ENCODE assay signal across 9 cellular contexts in genomic region chr11:127003260-127003981, GRCh38. TPM values are rescaled to one million over a fixed set of nuclear protein-coding genes. Genes with fewer than 3 reads are reported as not detected.
DNase-seq lines count a peak whose midpoint lies in the region; FAIRE-seq and TF ChIP-seq lines count a peak whose summit lies in the region.
"Had no signal": no experiment of that assay in that cellular context is flagged by ENCODE, and none has a peak within 500 bp of the region (broad histone marks: within the 10 kb centered on the region; RNA-seq: fewer than 3 reads in every experiment).

No MANE protein-coding gene starts in this region.

- H3K4me2 ChIP-seq in H1 (ENCODE audit: insufficient read depth in 1 of 2, low read depth in 2 of 2, low read length in 2 of 2) = peak overlapping the region; percentile 68 to 79

- peaks cover 32 to 60% (median 49%) of the 10 kb centered on the region in 4 experiments for H3K27me3 ChIP-seq in H1 (replicated peaks in 1 of 4; ENCODE audit: control insufficient read depth in 3 of 4, extremely low read depth in 1 of 4, insufficient read depth in 3 of 4, low read length in 3 of 4)

- DNase-seq in NCI-H2107 treated with DMSO at 0.1 percent for 48 hours (lab: John Stamatoyannopoulos, UW; ENCODE audit: unreplicated experiment) = peak; percentile 39
- DNase-seq in NCI-H2107 (lab: John Stamatoyannopoulos, UW) = no peak
- peak; percentile 79 for DNase-seq in NCI-H2227 (lab: John Stamatoyannopoulos, UW; ENCODE audit: unreplicated experiment)
- DNase-seq in H1 (ENCODE audit: low read depth in 1 of 2, low spot score in 2 of 2) = peak in 1 of 2 experiments; percentile 84
- DNase-seq in myocyte (ENCODE audit: low read depth) = peak; percentile 33
- no peak for DNase-seq in stimulated activated naive CD4-positive, alpha-beta T cell treated with Interleukin-2 at 50 U/mL for 16 hours (lab: John Stamatoyannopoulos, UW)
- DNase-seq in MV-4-11 (lab: John Stamatoyannopoulos, UW) = no peak
- no peak for DNase-seq in stimulated activated CD4-positive, alpha-beta T cell treated with anti-CD3 and anti-CD28 coated beads, Interleukin-1b, Interleukin-23, amount 100 ng/mL, for 48 hours
- DNase-seq: CD4-positive, CD25-positive, alpha-beta regulatory T cell had no signal

- H4K5ac ChIP-seq in H1 (ENCODE audit: insufficient read length, low read depth, low read length) = peak overlapping the region; percentile 3

- no peaks in the 10 kb centered on the region for H4K20me1 ChIP-seq in H1 (replicated peaks in 1 of 2; ENCODE audit: control insufficient read depth in 1 of 2, insufficient read depth in 2 of 2, low read length in 2 of 2)

- WGBS in H1 (ENCODE audit: extremely low coverage in 1 of 2, insufficient coverage in 1 of 2, insufficient read length in 1 of 2, insufficient replicate concordance in 2 of 2, low coverage in 1 of 2, low lambda C conversion rate in 2 of 2, missing lambda C conversion rate in 1 of 2), 2 experiments = 0% methylated on average over 35 of the region's 62 CpGs; no CpG with 5 or more reads in 1 of the 2 experiments

- H2BK15ac ChIP-seq in H1 (ENCODE audit: low read length) = no peak overlapping the region

- no peak overlapping the region for H3K14ac ChIP-seq in H1 (ENCODE audit: insufficient read length)

- FAIRE-seq in H1 (lab: Jason Lieb, UNC) = no peak

- H3K23me2 ChIP-seq in H1 (ENCODE audit: low read depth, low read length) = peaks cover 9% of the 10 kb centered on the region; the same call in 1 of the 2 replicates

- peak overlapping the region; percentile 46 to 74 (median 62) for H3K4me3 ChIP-seq in H1 (ENCODE audit: extremely low read depth in 1 of 4, insufficient read depth in 2 of 4, low read depth in 3 of 4, low read length in 4 of 4)

- TF ChIP-seq CTCF in H1 (IDR thresholded peaks at IDR 0.05; ENCODE audit: control extremely low read depth in 1 of 3, insufficient read depth in 1 of 3, low read depth in 1 of 3, low read length in 3 of 3) = peak; percentile 51 to 67 (median 51)

- H2BK12ac ChIP-seq in H1 (ENCODE audit: low read depth, low read length) = peak overlapping the region; percentile 35; the same call in 1 of the 2 replicates

- no peak overlapping the region for H3K27ac ChIP-seq in H1 (ENCODE audit: low read depth, low read length)

- no peak overlapping the region for H3K23ac ChIP-seq in H1 (ENCODE audit: insufficient read length)

- no peak overlapping the region for H2BK20ac ChIP-seq in H1 (ENCODE audit: low read length)

- TF ChIP-seq POLR2A in H1 (IDR thresholded peaks at IDR 0.05; ENCODE audit: control extremely low read depth in 1 of 2, low read depth in 2 of 2, low read length in 2 of 2) = no peak

- peaks cover 3 to 11% (median 8%) of the 10 kb centered on the region in 4 experiments; a peak in 6 of 7 replicates for H3K4me1 ChIP-seq in H1 (replicated peaks in 1 of 4; ENCODE audit: control insufficient read depth in 3 of 4, insufficient read depth in 4 of 4, low read length in 3 of 4)

- POLR2A ChIA-PET in H1 (lab: Charles Lee; ENCODE audit: partially characterized antibody) = no interaction called here

- no peak overlapping the region for H2BK5ac ChIP-seq in H1 (ENCODE audit: low read depth, low read length)

- H3K56ac ChIP-seq in H1 (replicated peaks; ENCODE audit: insufficient read length, low read depth, low read length) = no peak overlapping the region

- H3K4ac ChIP-seq in H1 (replicated peaks; ENCODE audit: insufficient read length, low read depth, low read length) = no peak overlapping the region

- no peaks in the 10 kb centered on the region for H3K9me3 ChIP-seq in H1 (ENCODE audit: insufficient read depth in 2 of 2, low read depth in 1 of 2, low read length in 1 of 2)

- no peak overlapping the region; a peak in 1 of 7 replicates for H3K9ac ChIP-seq in H1 (replicated peaks in 1 of 4; ENCODE audit: extremely low read depth in 1 of 4, low read depth in 3 of 4, low read length in 3 of 4)

- H3K79me2 ChIP-seq in H1 (ENCODE audit: control insufficient read depth in 1 of 2, insufficient read depth in 2 of 2, low read length in 2 of 2) = no peaks in the 10 kb centered on the region

- no peaks in the 10 kb centered on the region for H3K79me1 ChIP-seq in H1 (ENCODE audit: low read depth, low read length)

- peak overlapping the region; percentile 88 for H3K18ac ChIP-seq in H1 (ENCODE audit: extremely low read depth, low read length)

- peak overlapping the region; percentile 66; the same call in 1 of the 2 replicates for H2AFZ ChIP-seq in H1 (ENCODE audit: low read length)

- no peak overlapping the region for H2AK5ac ChIP-seq in H1 (ENCODE audit: low read depth, low read length)

- peak in 1 of 2 experiments; percentile 57; a peak in 2 of 4 replicates for TF ChIP-seq RAD21 in H1 (IDR thresholded peaks at IDR 0.05 in 1 of 2, conservative IDR thresholded peaks at IDR 0.05 in 1 of 2; ENCODE audit: low read depth in 2 of 2, low read length in 2 of 2)

- H3K36me3 ChIP-seq in H1 (ENCODE audit: control insufficient read depth in 2 of 4, insufficient read depth in 4 of 4, low read length in 3 of 4) = no peaks in the 10 kb centered on the region

- no peak overlapping the region for H2BK120ac ChIP-seq in H1 (replicated peaks; ENCODE audit: low read depth, low read length)

- CTCF ChIA-PET in H1 (lab: Charles Lee; ENCODE audit: partially characterized antibody) = interaction anchor here (0.6 to 7.7 kb wide), 14 partner anchors 13 to 511 kb away, joined by 3 to 55 read pairs (median 4); no protein-coding TSS in a partner anchor

- no peak overlapping the region; the same call in 1 of the 2 replicates for H4K8ac ChIP-seq in H1 (ENCODE audit: extremely low read depth, insufficient read depth, low read length)

- no peak overlapping the region for H4K91ac ChIP-seq in H1 (replicated peaks; ENCODE audit: insufficient read length, low read length)

- no peak for TF ChIP-seq EP300 in H1 (IDR thresholded peaks at IDR 0.05; ENCODE audit: borderline replicate concordance in 1 of 2, low read depth in 2 of 2, low read length in 2 of 2)

TF ChIP-seq in H1, 55 proteins besides CTCF, POLR2A, EP300 and RAD21:
- TF ChIP-seq CHD2 (IDR thresholded peaks at IDR 0.05; ENCODE audit: low read length) (no peak), JUND (IDR thresholded peaks at IDR 0.05; ENCODE audit: low read length) (no peak), PHF8 (conservative IDR thresholded peaks at IDR 0.05; ENCODE audit: low read depth, low read length) (0 out of 2 replicates have a peak, but pooled peaks have one; percentile 29), RBBP5 (IDR thresholded peaks at IDR 0.05; ENCODE audit: borderline replicate concordance, low read depth, low read length) (0 out of 2 replicates have a peak, but pooled peaks have one; percentile 46), ASH2L (IDR thresholded peaks at IDR 0.05; ENCODE audit: low read length) (peak; percentile 88), KDM1A (IDR thresholded peaks at IDR 0.05; ENCODE audit: borderline replicate concordance, low read length) (peak; percentile 46; the same call in 1 of the 2 replicates), SIN3A (conservative IDR thresholded peaks at IDR 0.05 in 1 of 2, IDR thresholded peaks at IDR 0.05 in 1 of 2; ENCODE audit: low read depth in 1 of 2, low read length in 2 of 2) (no peak), MAX (IDR thresholded peaks at IDR 0.05) (peak; percentile 75), FOSL1 (IDR thresholded peaks at IDR 0.05; ENCODE audit: insufficient read depth, low read depth, low read length) (no peak), BCL11A (IDR thresholded peaks at IDR 0.05; ENCODE audit: low read depth in 2 of 2, low read length in 2 of 2) (no peak), EZH2 (IDR thresholded peaks at IDR 0.05; ENCODE audit: low read depth, low read length, severe bottlenecking) (peak; percentile 51), SUZ12 (IDR thresholded peaks at IDR 0.05; ENCODE audit: low read length) (no peak; the same call in 1 of the 2 replicates), KDM4A (IDR thresholded peaks at IDR 0.05; ENCODE audit: low read depth, low read length, severe bottlenecking) (peak; percentile 78), HDAC2 (IDR thresholded peaks at IDR 0.05; ENCODE audit: borderline replicate concordance in 1 of 2, low read depth in 2 of 2, low read length in 2 of 2) (peak in 1 of 2 experiments; percentile 35; a peak in 1 of 4 replicates), EGR1 (IDR thresholded peaks at IDR 0.05; ENCODE audit: borderline replicate concordance, low read depth, low read length) (0 out of 2 replicates have a peak, but pooled peaks have one; percentile 15), TBP (IDR thresholded peaks at IDR 0.05; ENCODE audit: low read depth, low read length) (peak; percentile 38; the same call in 1 of the 2 replicates), NANOG (IDR thresholded peaks at IDR 0.05; ENCODE audit: insufficient read depth, low read depth, low read length, poor library complexity, severe bottlenecking) (no peak), E2F6 (IDR thresholded peaks at IDR 0.05) (peak; percentile 55), CTBP2 (IDR thresholded peaks at IDR 0.05; ENCODE audit: borderline replicate concordance, insufficient read depth, insufficient read length, low read length) (no peak), CHD1 (IDR thresholded peaks at IDR 0.05; ENCODE audit: low read depth, low read length) (no peak)

RNA-seq across cellular contexts. Expression of gene KIRREL3, which starts 2.9 kb away (rescaled TPM):
- 0.32 and 0.36 TPM in 2 replicates for total RNA-seq in H1 (2021; fragmentation: NEBNext Ultra II Directional; extraction: Animal tissue kit (Norgen Biotek cat#: 25700))
- polyA plus RNA-seq in H1 (2011; rRNA removed) = 0.29 and 0.46 TPM in 2 replicates
- polyA plus RNA-seq in H1 (2011; cell fraction: cytosol; rRNA removed) = 0.27 TPM
- polyA plus RNA-seq in H1 (2011; cell fraction: nucleus; rRNA removed) = 0.58 TPM
- polyA plus RNA-seq in H1 (2012, experiment 1 of 2) = 0.22 to 0.77 TPM (median 0.49 TPM) in 4 replicates
- 0.18 TPM for polyA plus RNA-seq in H1 (2012, experiment 2 of 2)
- 0.22 TPM for polyA plus RNA-seq in H1 (2013, experiment 1 of 2)
- 0.22 TPM for polyA plus RNA-seq in H1 (2013, experiment 2 of 2)
- 0.32 TPM in 2 replicates for polyA minus RNA-seq in H1 (2011; rRNA and poly(A)+ RNA removed)
- polyA minus RNA-seq in H1 (2011; cell fraction: cytosol; rRNA and poly(A)+ RNA removed) = not detected
- polyA minus RNA-seq in H1 (2011; cell fraction: nucleus; rRNA and poly(A)+ RNA removed) = 1.5 TPM
- 1.6 and 2.1 TPM in 2 replicates for total RNA-seq in myocyte
- polyA plus RNA-seq in myocyte (2012) = 6.8 TPM
- total RNA-seq: CD4-positive, CD25-positive, alpha-beta regulatory T cell had no signal
- polyA plus RNA-seq: CD4-positive, CD25-positive, alpha-beta regulatory T cell had no signal

Comparison
In these comparisons a context has a peak if more than half of its experiments do, and no peak if none do; other contexts are left out.
1. DNase-seq: peak in NCI-H2107 treated with DMSO at 0.1 percent for 48 hours (single experiment), NCI-H2227 (single experiment) and myocyte (single experiment); none in NCI-H2107 (single experiment), stimulated activated naive CD4-positive, alpha-beta T cell treated with Interleukin-2 at 50 U/mL for 16 hours (single experiment), MV-4-11 (single experiment) and stimulated activated CD4-positive, alpha-beta T cell treated with anti-CD3 and anti-CD28 coated beads, Interleukin-1b, Interleukin-23, amount 100 ng/mL, for 48 hours (single experiment).